In genomic region chr16:31216116-31216469, GRCh38 we compare ENCODE assay signal across 10 cellular contexts. TPM values are rescaled to one million over a fixed set of nuclear protein-coding genes. Genes with fewer than 3 reads are reported as not detected.
DNase-seq lines count a peak whose midpoint lies in the region; ATAC-seq and TF ChIP-seq lines count a peak whose summit lies in the region.
"Had no signal": no experiment of that assay in that cellular context is flagged by ENCODE, and none has a peak within 500 bp of the region (broad histone marks: within the 10 kb centered on the region; RNA-seq: fewer than 3 reads in every experiment).

No MANE protein-coding gene starts in this region.

- H3K4me1 ChIP-seq in stomach: peaks cover 25 to 30% (median 28%) of the 10 kb centered on the region in 4 donors

- no peaks in the 10 kb centered on the region for H3K36me3 ChIP-seq in stomach

- TF ChIP-seq CTCF in stomach (IDR thresholded peaks at IDR 0.05): no peak

- peaks cover 28% of the 10 kb centered on the region for H3K4me1 Mint-ChIP-seq in activated CD4-positive, alpha-beta memory T cell treated with anti-CD3 and anti-CD28 coated beads, Interleukin-2, amount 10 ng/mL, durations not matched to agents 7 days and 5 days
- peaks cover 21% of the 10 kb centered on the region for H3K4me1 Mint-ChIP-seq in activated CD4-positive, alpha-beta memory T cell treated with anti-CD3 and anti-CD28 coated beads for 36 hours (ENCODE audit: low read depth)
- H3K4me1 Mint-ChIP-seq in activated naive CD8-positive, alpha-beta T cell (ENCODE audit: low read depth): peaks cover 13% of the 10 kb centered on the region
- peaks cover 17 to 23% of the 10 kb centered on the region in 2 donors for H3K4me1 Mint-ChIP-seq in immature natural killer cell

- no peaks in the 10 kb centered on the region for H3K9me3 Mint-ChIP-seq in activated CD4-positive, alpha-beta memory T cell treated with anti-CD3 and anti-CD28 coated beads, Interleukin-2, amount 10 ng/mL, durations not matched to agents 7 days and 5 days
- H3K9me3 Mint-ChIP-seq in activated CD4-positive, alpha-beta memory T cell treated with anti-CD3 and anti-CD28 coated beads for 36 hours: no peaks in the 10 kb centered on the region
- H3K9me3 Mint-ChIP-seq in activated naive CD8-positive, alpha-beta T cell (ENCODE audit: low read depth): no peaks in the 10 kb centered on the region
- H3K9me3 Mint-ChIP-seq in immature natural killer cell: no peaks in the 10 kb centered on the region

- H3K27me3 Mint-ChIP-seq in activated CD4-positive, alpha-beta memory T cell treated with anti-CD3 and anti-CD28 coated beads, Interleukin-2, amount 10 ng/mL, durations not matched to agents 7 days and 5 days: peaks cover 53% of the 10 kb centered on the region
- peaks cover 48% of the 10 kb centered on the region for H3K27me3 Mint-ChIP-seq in activated CD4-positive, alpha-beta memory T cell treated with anti-CD3 and anti-CD28 coated beads for 36 hours
- peaks cover 12% of the 10 kb centered on the region for H3K27me3 Mint-ChIP-seq in activated naive CD8-positive, alpha-beta T cell
- H3K27me3 Mint-ChIP-seq in immature natural killer cell (ENCODE audit: low read depth in 3 of 3): peaks cover 11 to 21% (median 17%) of the 10 kb centered on the region in 3 donors

- no peaks in the 10 kb centered on the region for H3K36me3 Mint-ChIP-seq in activated CD4-positive, alpha-beta memory T cell treated with anti-CD3 and anti-CD28 coated beads, Interleukin-2, amount 10 ng/mL, durations not matched to agents 7 days and 5 days (ENCODE audit: low read depth)
- H3K36me3 Mint-ChIP-seq in activated CD4-positive, alpha-beta memory T cell treated with anti-CD3 and anti-CD28 coated beads for 36 hours: no peaks in the 10 kb centered on the region
- H3K36me3 Mint-ChIP-seq in activated naive CD8-positive, alpha-beta T cell: no peaks in the 10 kb centered on the region
- H3K36me3 Mint-ChIP-seq in immature natural killer cell: no peaks in the 10 kb centered on the region

- H3K4me3 Mint-ChIP-seq in activated CD4-positive, alpha-beta memory T cell treated with anti-CD3 and anti-CD28 coated beads, Interleukin-2, amount 10 ng/mL, durations not matched to agents 7 days and 5 days: peak overlapping the region; percentile 32
- no peak overlapping the region for H3K4me3 Mint-ChIP-seq in activated CD4-positive, alpha-beta memory T cell treated with anti-CD3 and anti-CD28 coated beads for 36 hours
- peak overlapping the region; percentile 81 for H3K4me3 Mint-ChIP-seq in activated naive CD8-positive, alpha-beta T cell
- H3K4me3 Mint-ChIP-seq in immature natural killer cell: peak overlapping the region; percentile 82 to 91 (median 88)

- TF ChIP-seq EP300 in stomach (IDR thresholded peaks at IDR 0.05): no peak

- intact Hi-C loops in activated CD4-positive, alpha-beta memory T cell treated with anti-CD3 and anti-CD28 coated beads for 36 hours (cut with micrococcal nuclease): loop anchor here (5.0 kb wide), 1 partner anchor 51 kb away; no protein-coding TSS in a partner anchor
- intact Hi-C loops in stomach (cut with DNase I; ENCODE audit: low total_unique reads): no loop called here

- H3K27me3 ChIP-seq in stomach: peaks cover 4 to 84% (median 47%) of the 10 kb centered on the region in 3 donors

- WGBS in stomach, 5 donors: 4 to 10% (median 6%) methylated on average over 10 of the region's 10 CpGs

- no peaks in the 10 kb centered on the region for H3K9me3 ChIP-seq in stomach

- CTCF ChIA-PET in activated CD4-positive, alpha-beta memory T cell treated with anti-CD3 and anti-CD28 coated beads, Interleukin-2, amount 10 ng/mL, durations not matched to agents 7 days and 5 days (lab: Charles Lee): interaction anchor here (1.6 to 2.9 kb wide), 3 partner anchors 15 to 42 kb away, joined by 4 to 10 read pairs (median 8); no protein-coding TSS in a partner anchor
- CTCF ChIA-PET in activated CD4-positive, alpha-beta memory T cell treated with anti-CD3 and anti-CD28 coated beads for 36 hours (lab: Charles Lee): interaction anchor here (0.9 to 1.2 kb wide), 3 partner anchors 73 to 167 kb away, joined by 3 to 6 read pairs (median 5); no protein-coding TSS in a partner anchor

- no peak for DNase-seq in activated CD4-positive, alpha-beta memory T cell treated with anti-CD3 and anti-CD28 coated beads, Interleukin-2, amount 10 ng/mL, durations not matched to agents 7 days and 5 days
- DNase-seq in activated CD4-positive, alpha-beta memory T cell treated with anti-CD3 and anti-CD28 coated beads for 36 hours: no peak
- no peak for DNase-seq in immature natural killer cell
- DNase-seq in stomach: no peak
- no peak for DNase-seq in NCI-H526 treated with DMSO at 0.1 percent for 48 hours (lab: John Stamatoyannopoulos, UW)

- no peak overlapping the region for H3K27ac ChIP-seq in stomach

- ATAC-seq in GM19351 (IDR thresholded peaks at IDR 0.05; ENCODE audit: unreplicated experiment): no peak
- ATAC-seq in GM21390 (IDR thresholded peaks at IDR 0.05; ENCODE audit: unreplicated experiment): no peak

- H3K27ac Mint-ChIP-seq in activated CD4-positive, alpha-beta memory T cell treated with anti-CD3 and anti-CD28 coated beads, Interleukin-2, amount 10 ng/mL, durations not matched to agents 7 days and 5 days: no peak overlapping the region
- no peak overlapping the region for H3K27ac Mint-ChIP-seq in activated CD4-positive, alpha-beta memory T cell treated with anti-CD3 and anti-CD28 coated beads for 36 hours
- no peak overlapping the region for H3K27ac Mint-ChIP-seq in activated naive CD8-positive, alpha-beta T cell
- peak overlapping the region in 1 of 6 donors; percentile 35 for H3K27ac Mint-ChIP-seq in immature natural killer cell

- POLR2A ChIA-PET in activated CD4-positive, alpha-beta memory T cell treated with anti-CD3 and anti-CD28 coated beads, Interleukin-2, amount 10 ng/mL, durations not matched to agents 7 days and 5 days (lab: Charles Lee): interaction anchor here (0.5 to 4.6 kb wide), 9 partner anchors 8 to 215 kb away, joined by 3 to 45 read pairs (median 3); partner anchors contain the start of genes FUS and PYCARD
- POLR2A ChIA-PET in activated CD4-positive, alpha-beta memory T cell treated with anti-CD3 and anti-CD28 coated beads for 36 hours (lab: Charles Lee): interaction anchor here (0.6 to 1.2 kb wide), 2 partner anchors 36 to 168 kb away, joined by 3 to 4 read pairs; partner anchors contain the start of gene FUS

- TF ChIP-seq POLR2A in stomach (IDR thresholded peaks at IDR 0.05): no peak

- H3K4me3 ChIP-seq in stomach: peak overlapping the region in 3 of 4 donors; percentile 39 to 61 (median 50)

RNA-seq across cellular contexts. Expression of gene PYDC1, which starts 0.8 kb away (rescaled TPM):
- not detected for total RNA-seq in activated CD4-positive, alpha-beta memory T cell treated with anti-CD3 and anti-CD28 coated beads, Interleukin-2, amount 10 ng/mL, durations not matched to agents 7 days and 5 days
- total RNA-seq in activated CD4-positive, alpha-beta memory T cell treated with anti-CD3 and anti-CD28 coated beads for 36 hours: not detected
- polyA plus RNA-seq in immature natural killer cell (not detected), stomach (not detected)
- not detected for total RNA-seq in stomach
- total RNA-seq: aorta had no signal
- polyA plus RNA-seq: AG04450, aorta had no signal

RNA-seq across cellular contexts. Expression of gene TRIM72, which starts 2.2 kb away (rescaled TPM):
- total RNA-seq in activated CD4-positive, alpha-beta memory T cell treated with anti-CD3 and anti-CD28 coated beads, Interleukin-2, amount 10 ng/mL, durations not matched to agents 7 days and 5 days: under 1 TPM; 0.03 to 0.05 TPM
- total RNA-seq in activated CD4-positive, alpha-beta memory T cell treated with anti-CD3 and anti-CD28 coated beads for 36 hours: not detected
- not detected for polyA plus RNA-seq in immature natural killer cell
- total RNA-seq in stomach: under 1 TPM in 1 of 5 donors, not detected in 4; under 0.01 TPM
- under 1 TPM in 2 of 3 donors, not detected in 1; 0.10 to 0.15 TPM for polyA plus RNA-seq in stomach
- polyA plus RNA-seq: AG04450 had no signal

RNA-seq across cellular contexts. Expression of gene PYCARD, which starts 13.5 kb away (rescaled TPM):
- 100 to 1,000 TPM in 1 of 2 experiments, 10 to 100 TPM in 1; 96.1 to 102 TPM for total RNA-seq in activated CD4-positive, alpha-beta memory T cell treated with anti-CD3 and anti-CD28 coated beads, Interleukin-2, amount 10 ng/mL, durations not matched to agents 7 days and 5 days
- 10 to 100 TPM; 13.6 to 14.6 TPM for total RNA-seq in activated CD4-positive, alpha-beta memory T cell treated with anti-CD3 and anti-CD28 coated beads for 36 hours
- 100 to 1,000 TPM in 2 of 3 donors, 10 to 100 TPM in 1; 91.2 to 133 (median 118) TPM for polyA plus RNA-seq in immature natural killer cell
- 100 to 1,000 TPM in 1 of 5 donors, 10 to 100 TPM in 4; 10.5 to 484 (median 29.8) TPM for total RNA-seq in stomach
- polyA plus RNA-seq in stomach: 10 to 100 TPM; 35.7 to 64.9 (median 49.9) TPM

RNA-seq across cellular contexts. Expression of gene FUS, which starts 36.2 kb away (rescaled TPM):
- 100 to 1,000 TPM; 386 to 397 TPM for total RNA-seq in activated CD4-positive, alpha-beta memory T cell treated with anti-CD3 and anti-CD28 coated beads, Interleukin-2, amount 10 ng/mL, durations not matched to agents 7 days and 5 days
- 100 to 1,000 TPM; 459 to 489 TPM for total RNA-seq in activated CD4-positive, alpha-beta memory T cell treated with anti-CD3 and anti-CD28 coated beads for 36 hours
- polyA plus RNA-seq in immature natural killer cell (100 to 1,000 TPM in 1 of 3 donors, 10 to 100 TPM in 2; 73.4 to 169 (median 87.4) TPM), stomach (100 to 1,000 TPM; 130 to 175 (median 135) TPM)
- total RNA-seq in stomach: 100 to 1,000 TPM in 2 of 5 donors, 10 to 100 TPM in 3; 41.1 to 133 (median 60.3) TPM

RNA-seq across cellular contexts. Expression of gene ITGAM, which starts 43.7 kb away (rescaled TPM):
- total RNA-seq in activated CD4-positive, alpha-beta memory T cell treated with anti-CD3 and anti-CD28 coated beads, Interleukin-2, amount 10 ng/mL, durations not matched to agents 7 days and 5 days: 10 to 100 TPM; 81.3 to 82.1 TPM
- total RNA-seq in activated CD4-positive, alpha-beta memory T cell treated with anti-CD3 and anti-CD28 coated beads for 36 hours: 1 to 10 TPM; 4.1 to 5.0 TPM
- polyA plus RNA-seq in immature natural killer cell (100 to 1,000 TPM in 1 of 3 donors, 10 to 100 TPM in 2; 70.6 to 186 (median 89.3) TPM), stomach (1 to 10 TPM; 1.2 to 3.8 (median 2.6) TPM)
- total RNA-seq in stomach: 100 to 1,000 TPM in 2 of 5 donors, 1 to 10 TPM in 3; 1.8 to 145 (median 7.2) TPM
- polyA plus RNA-seq: AG04450 had no signal
